In genomic region chr11:121129362-121130340, GRCh38 we compare ENCODE assay signal across 24 cellular contexts.
"Had no signal": no experiment of that assay in that cellular context is flagged by ENCODE, and none has a peak within 500 bp of the region (broad histone marks: within the 10 kb centered on the region; RNA-seq: fewer than 3 reads in every experiment).

No MANE protein-coding gene starts in this region.

- H3K4me1 ChIP-seq: adrenal gland, SJCRH30 had no signal

- H3K27me3 ChIP-seq: adrenal gland, SJCRH30 had no signal

- H3K36me3 ChIP-seq: adrenal gland, SJCRH30 had no signal

- H3K9me3 ChIP-seq: adrenal gland, SJCRH30 had no signal

- H3K27ac ChIP-seq: adrenal gland, SJCRH30 had no signal

- DNase-seq: activated CD4-positive, alpha-beta T cell treated with anti-CD3 and anti-CD28 coated beads for 4 hours; activated CD8-positive, alpha-beta memory T cell treated with anti-CD3 and anti-CD28 coated beads, Interleukin-2, amount 50 U/mL, for 48 hours; activated CD8-positive, alpha-beta T cell treated with anti-CD3 and anti-CD28 coated beads for 36 hours; activated naive CD4-positive, alpha-beta T cell treated with anti-CD3 and anti-CD28 coated beads, Interleukin-2, amount 50 U/mL, for 16 hours; activated naive CD8-positive, alpha-beta T cell treated with anti-CD3 and anti-CD28 coated beads, Interleukin-2, amount 10 ng/mL, durations not matched to agents 7 days and 5 days; activated T-cell treated with anti-CD3 and anti-CD28 coated beads, Interleukin-2, amount 50 U/mL, for 1 hour; adrenal gland; aorta; central memory CD4-positive, alpha-beta T cell; Karpas-422; NCI-H1092; NCI-H1417 treated with DMSO at 0.1 percent for 48 hours; NCI-H1694; NCI-H2029 treated with DMSO at 0.1 percent for 48 hours; NCI-H345; NCI-H510A; NCI-H82; NK-92 treated with Interleukin-12 subunit alpha and Interleukin-12 subunit beta, amount 100 ng/mL, for 24 hours; OCI-M1; SJCRH30; SW 1271 had no signal

- H3K4me3 ChIP-seq: adrenal gland, K562, SJCRH30 had no signal

- ATAC-seq: activated CD4-positive, CD25-positive, alpha-beta regulatory T cell treated with anti-CD3 and anti-CD28 coated beads, Interleukin-2, amount 50 U/mL, for 24 hours; activated CD8-positive, alpha-beta T cell treated with anti-CD3 and anti-CD28 coated beads for 36 hours; K562; SK-N-SH treated with all-trans-retinoic acid at 6 μM for 48 hours had no signal
